In the genomic region with DNA sequence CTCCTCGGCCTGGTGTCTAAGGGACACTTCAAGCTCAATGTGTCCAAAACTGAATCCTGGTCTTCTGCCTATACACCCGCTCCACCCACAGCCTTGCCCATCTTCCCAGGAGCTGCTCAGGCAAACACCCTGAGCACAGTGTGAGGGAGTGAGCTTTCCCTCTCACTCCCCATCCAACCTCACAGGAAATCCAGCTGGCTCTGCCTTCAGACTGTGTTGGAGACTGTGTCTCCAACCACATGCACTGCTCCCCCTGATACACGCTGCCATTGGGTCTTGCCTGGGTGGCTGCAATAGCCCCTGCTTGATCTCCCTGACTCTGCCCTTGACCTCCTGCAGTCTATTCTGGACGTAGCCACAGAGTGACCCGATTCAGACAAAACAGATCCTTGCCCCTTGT, we compare ENCODE assay signal across 2 cellular contexts.
TF ChIP-seq lines count a peak whose summit lies in the region.

No MANE protein-coding gene starts in this region.

TF ChIP-seq in GM23338, 12 proteins besides CTCF, POLR2A, EP300 and RAD21 (continues in another document):
- TF ChIP-seq EZH2phosphoT487 (IDR thresholded peaks at IDR 0.05; ENCODE audit: unreplicated experiment) (no peak), POLR2AphosphoS5 (IDR thresholded peaks at IDR 0.05; ENCODE audit: low read depth) (no peak), CREB1 (CRISPR knock-in tag; IDR thresholded peaks at IDR 0.05; ENCODE audit: low read depth) (no peak), ZNF114 (CRISPR knock-in tag; IDR thresholded peaks at IDR 0.05) (no peak), EZH2 (IDR thresholded peaks at IDR 0.05; ENCODE audit: low read depth, unreplicated experiment) (no peak), ZNF331 (CRISPR knock-in tag; IDR thresholded peaks at IDR 0.05; ENCODE audit: low read depth) (no peak), NANOG (IDR thresholded peaks at IDR 0.05; ENCODE audit: borderline replicate concordance) (no peak), ETS1 (IDR thresholded peaks at IDR 0.05) (no peak)
- TF ChIP-seq, protein P1, sequence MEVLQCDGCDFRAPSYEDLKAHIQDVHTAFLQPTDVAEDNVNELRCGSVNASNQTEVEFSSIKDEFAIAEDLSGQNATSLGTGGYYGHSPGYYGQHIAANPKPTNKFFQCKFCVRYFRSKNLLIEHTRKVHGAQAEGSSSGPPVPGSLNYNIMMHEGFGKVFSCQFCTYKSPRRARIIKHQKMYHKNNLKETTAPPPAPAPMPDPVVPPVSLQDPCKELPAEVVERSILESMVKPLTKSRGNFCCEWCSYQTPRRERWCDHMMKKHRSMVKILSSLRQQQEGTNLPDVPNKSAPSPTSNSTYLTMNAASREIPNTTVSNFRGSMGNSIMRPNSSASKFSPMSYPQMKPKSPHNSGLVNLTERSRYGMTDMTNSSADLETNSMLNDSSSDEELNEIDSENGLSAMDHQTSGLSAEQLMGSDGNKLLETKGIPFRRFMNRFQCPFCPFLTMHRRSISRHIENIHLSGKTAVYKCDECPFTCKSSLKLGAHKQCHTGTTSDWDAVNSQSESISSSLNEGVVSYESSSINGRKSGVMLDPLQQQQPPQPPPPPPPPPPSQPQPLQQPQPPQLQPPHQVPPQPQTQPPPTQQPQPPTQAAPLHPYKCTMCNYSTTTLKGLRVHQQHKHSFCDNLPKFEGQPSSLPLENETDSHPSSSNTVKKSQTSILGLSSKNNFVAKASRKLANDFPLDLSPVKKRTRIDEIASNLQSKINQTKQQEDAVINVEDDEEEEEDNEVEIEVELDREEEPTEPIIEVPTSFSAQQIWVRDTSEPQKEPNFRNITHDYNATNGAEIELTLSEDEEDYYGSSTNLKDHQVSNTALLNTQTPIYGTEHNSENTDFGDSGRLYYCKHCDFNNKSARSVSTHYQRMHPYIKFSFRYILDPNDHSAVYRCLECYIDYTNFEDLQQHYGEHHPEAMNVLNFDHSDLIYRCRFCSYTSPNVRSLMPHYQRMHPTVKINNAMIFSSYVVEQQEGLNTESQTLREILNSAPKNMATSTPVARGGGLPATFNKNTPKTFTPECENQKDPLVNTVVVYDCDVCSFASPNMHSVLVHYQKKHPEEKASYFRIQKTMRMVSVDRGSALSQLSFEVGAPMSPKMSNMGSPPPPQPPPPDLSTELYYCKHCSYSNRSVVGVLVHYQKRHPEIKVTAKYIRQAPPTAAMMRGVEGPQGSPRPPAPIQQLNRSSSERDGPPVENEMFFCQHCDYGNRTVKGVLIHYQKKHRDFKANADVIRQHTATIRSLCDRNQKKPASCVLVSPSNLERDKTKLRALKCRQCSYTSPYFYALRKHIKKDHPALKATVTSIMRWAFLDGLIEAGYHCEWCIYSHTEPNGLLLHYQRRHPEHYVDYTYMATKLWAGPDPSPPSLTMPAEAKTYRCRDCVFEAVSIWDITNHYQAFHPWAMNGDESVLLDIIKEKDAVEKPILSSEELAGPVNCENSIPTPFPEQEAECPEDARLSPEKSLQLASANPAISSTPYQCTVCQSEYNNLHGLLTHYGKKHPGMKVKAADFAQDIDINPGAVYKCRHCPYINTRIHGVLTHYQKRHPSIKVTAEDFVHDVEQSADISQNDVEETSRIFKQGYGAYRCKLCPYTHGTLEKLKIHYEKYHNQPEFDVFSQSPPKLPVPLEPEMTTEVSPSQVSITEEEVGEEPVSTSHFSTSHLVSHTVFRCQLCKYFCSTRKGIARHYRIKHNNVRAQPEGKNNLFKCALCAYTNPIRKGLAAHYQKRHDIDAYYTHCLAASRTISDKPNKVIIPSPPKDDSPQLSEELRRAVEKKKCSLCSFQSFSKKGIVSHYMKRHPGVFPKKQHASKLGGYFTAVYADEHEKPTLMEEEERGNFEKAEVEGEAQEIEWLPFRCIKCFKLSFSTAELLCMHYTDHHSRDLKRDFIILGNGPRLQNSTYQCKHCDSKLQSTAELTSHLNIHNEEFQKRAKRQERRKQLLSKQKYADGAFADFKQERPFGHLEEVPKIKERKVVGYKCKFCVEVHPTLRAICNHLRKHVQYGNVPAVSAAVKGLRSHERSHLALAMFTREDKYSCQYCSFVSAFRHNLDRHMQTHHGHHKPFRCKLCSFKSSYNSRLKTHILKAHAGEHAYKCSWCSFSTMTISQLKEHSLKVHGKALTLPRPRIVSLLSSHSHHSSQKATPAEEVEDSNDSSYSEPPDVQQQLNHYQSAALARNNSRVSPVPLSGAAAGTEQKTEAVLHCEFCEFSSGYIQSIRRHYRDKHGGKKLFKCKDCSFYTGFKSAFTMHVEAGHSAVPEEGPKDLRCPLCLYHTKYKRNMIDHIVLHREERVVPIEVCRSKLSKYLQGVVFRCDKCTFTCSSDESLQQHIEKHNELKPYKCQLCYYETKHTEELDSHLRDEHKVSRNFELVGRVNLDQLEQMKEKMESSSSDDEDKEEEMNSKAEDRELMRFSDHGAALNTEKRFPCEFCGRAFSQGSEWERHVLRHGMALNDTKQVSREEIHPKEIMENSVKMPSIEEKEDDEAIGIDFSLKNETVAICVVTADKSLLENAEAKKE (CRISPR knock-in tag; IDR thresholded peaks at IDR 0.05) = no peak
- TF ChIP-seq, protein P2, sequence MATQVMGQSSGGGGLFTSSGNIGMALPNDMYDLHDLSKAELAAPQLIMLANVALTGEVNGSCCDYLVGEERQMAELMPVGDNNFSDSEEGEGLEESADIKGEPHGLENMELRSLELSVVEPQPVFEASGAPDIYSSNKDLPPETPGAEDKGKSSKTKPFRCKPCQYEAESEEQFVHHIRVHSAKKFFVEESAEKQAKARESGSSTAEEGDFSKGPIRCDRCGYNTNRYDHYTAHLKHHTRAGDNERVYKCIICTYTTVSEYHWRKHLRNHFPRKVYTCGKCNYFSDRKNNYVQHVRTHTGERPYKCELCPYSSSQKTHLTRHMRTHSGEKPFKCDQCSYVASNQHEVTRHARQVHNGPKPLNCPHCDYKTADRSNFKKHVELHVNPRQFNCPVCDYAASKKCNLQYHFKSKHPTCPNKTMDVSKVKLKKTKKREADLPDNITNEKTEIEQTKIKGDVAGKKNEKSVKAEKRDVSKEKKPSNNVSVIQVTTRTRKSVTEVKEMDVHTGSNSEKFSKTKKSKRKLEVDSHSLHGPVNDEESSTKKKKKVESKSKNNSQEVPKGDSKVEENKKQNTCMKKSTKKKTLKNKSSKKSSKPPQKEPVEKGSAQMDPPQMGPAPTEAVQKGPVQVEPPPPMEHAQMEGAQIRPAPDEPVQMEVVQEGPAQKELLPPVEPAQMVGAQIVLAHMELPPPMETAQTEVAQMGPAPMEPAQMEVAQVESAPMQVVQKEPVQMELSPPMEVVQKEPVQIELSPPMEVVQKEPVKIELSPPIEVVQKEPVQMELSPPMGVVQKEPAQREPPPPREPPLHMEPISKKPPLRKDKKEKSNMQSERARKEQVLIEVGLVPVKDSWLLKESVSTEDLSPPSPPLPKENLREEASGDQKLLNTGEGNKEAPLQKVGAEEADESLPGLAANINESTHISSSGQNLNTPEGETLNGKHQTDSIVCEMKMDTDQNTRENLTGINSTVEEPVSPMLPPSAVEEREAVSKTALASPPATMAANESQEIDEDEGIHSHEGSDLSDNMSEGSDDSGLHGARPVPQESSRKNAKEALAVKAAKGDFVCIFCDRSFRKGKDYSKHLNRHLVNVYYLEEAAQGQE (IDR thresholded peaks at IDR 0.05; ENCODE audit: unreplicated experiment) = no peak

TF ChIP-seq in H1, 55 proteins besides CTCF, POLR2A, EP300 and RAD21:
- TF ChIP-seq HDAC6 (IDR thresholded peaks at IDR 0.05; ENCODE audit: low read depth, low read length) = no peak
- TF ChIP-seq GTF2F1 (IDR thresholded peaks at IDR 0.05; ENCODE audit: borderline replicate concordance, low read depth, low read length) = no peak
- no peak for TF ChIP-seq FOSL1 (IDR thresholded peaks at IDR 0.05; ENCODE audit: insufficient read depth, low read depth, low read length)
- TF ChIP-seq JUND (IDR thresholded peaks at IDR 0.05; ENCODE audit: low read length) = no peak
- TF ChIP-seq ASH2L (IDR thresholded peaks at IDR 0.05; ENCODE audit: low read length) = no peak
